In the genomic region with DNA sequence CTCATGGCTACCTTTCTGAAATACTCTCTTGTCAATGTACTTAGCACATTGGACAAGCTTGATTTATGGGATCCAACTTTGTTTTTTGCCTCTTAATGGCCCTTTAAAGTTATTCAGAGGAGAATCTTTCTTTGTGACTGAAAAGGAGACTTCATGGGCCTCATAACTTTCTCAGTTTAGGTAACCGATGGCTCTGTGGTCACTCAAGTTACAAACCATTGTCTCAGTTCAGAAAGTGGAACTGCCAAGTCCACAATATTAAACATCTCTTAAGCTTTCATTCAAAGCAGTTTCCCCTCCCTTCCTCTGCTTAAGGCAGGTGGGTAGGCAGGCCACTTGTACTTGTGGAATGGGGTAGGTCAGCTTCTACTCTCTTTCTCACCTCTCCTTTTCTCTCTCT, we compare ENCODE assay signal across 15 cellular contexts. TPM values are rescaled to one million over a fixed set of nuclear protein-coding genes. Genes with fewer than 3 reads are reported as not detected.
DNase-seq lines count a peak whose midpoint lies in the region; ATAC-seq and TF ChIP-seq lines count a peak whose summit lies in the region.
"Had no signal": no experiment of that assay in that cellular context is flagged by ENCODE, and none has a peak within 500 bp of the region (broad histone marks: within the 10 kb centered on the region; RNA-seq: fewer than 3 reads in every experiment).

No MANE protein-coding gene starts in this region.

- DNase-seq in GM12864 (ENCODE audit: low read depth) (peak; percentile 29), NCI-H446 (lab: John Stamatoyannopoulos, UW) (no peak), DMS153 (lab: John Stamatoyannopoulos, UW) (no peak), ACHN (no peak), Caco-2 (no peak)
- DNase-seq: GOT3, hippocampal formation, mammary epithelial cell, NCI-H226 had no signal

- CTCF ChIA-PET in Caco-2 (lab: Charles Lee) = no interaction called here

- H3K4me3 Mint-ChIP-seq in Caco-2 (ENCODE audit: unreplicated experiment) = no peak overlapping the region
- H3K4me3 Mint-ChIP-seq: activated T-helper 1 cell treated with anti-CD3 and anti-CD28 coated beads, Interleukin-12 subunit alpha, Interleukin-12 subunit beta, Interleukin-2, Interleukin-4 antibody, amounts not matched to agents 30 ng/mL and 10 ng/mL and 1 ng/mL, durations not matched to agents 14 hours and 24 hours and 36 hours; stimulated activated memory B cell treated with anti-CD40 and anti-IgM and Interleukin-4, amounts not matched to agents 10 μg/mL and 1 μg/mL and 100 μg/mL, for 72 hours had no signal

- ATAC-seq in GM19328 (IDR thresholded peaks at IDR 0.05; ENCODE audit: unreplicated experiment) (peak; percentile 79), HG02610 (IDR thresholded peaks at IDR 0.05; ENCODE audit: unreplicated experiment) (peak; percentile 94), HG03196 (IDR thresholded peaks at IDR 0.05; ENCODE audit: unreplicated experiment) (peak; percentile 94)
- ATAC-seq: stimulated activated memory B cell treated with anti-CD40 and anti-IgM and Interleukin-4, amounts not matched to agents 10 μg/mL and 1 μg/mL and 100 μg/mL, for 72 hours had no signal

- H3K9me3 Mint-ChIP-seq in Caco-2 (ENCODE audit: unreplicated experiment) = peaks cover 9% of the 10 kb centered on the region

- BruUV-seq in Caco-2 (replicated peaks; lab: Mats Ljungman, UMichigan) = no TSS peak

- H3K36me3 ChIP-seq in Caco-2 (ENCODE audit: control insufficient read depth, insufficient read depth, low read length) = no peaks in the 10 kb centered on the region
- H3K36me3 ChIP-seq: SJSA1 had no signal

- H3K4me1 Mint-ChIP-seq in Caco-2 (ENCODE audit: low read depth, unreplicated experiment) = peaks cover 6% of the 10 kb centered on the region
- H3K4me1 Mint-ChIP-seq: stimulated activated memory B cell treated with anti-CD40 and anti-IgM and Interleukin-4, amounts not matched to agents 10 μg/mL and 1 μg/mL and 100 μg/mL, for 72 hours had no signal

- TF ChIP-seq CTCF in GM12864 (IDR thresholded peaks at IDR 0.05; ENCODE audit: low read depth, low read length, missing control alignments) (no peak), Caco-2 (IDR thresholded peaks at IDR 0.05; ENCODE audit: insufficient read depth in 1 of 2, low read depth in 1 of 2, low read length in 1 of 2, severe bottlenecking in 1 of 2, unreplicated experiment in 1 of 2) (no peak)

- no peaks in the 10 kb centered on the region for H3K36me3 Mint-ChIP-seq in Caco-2 (ENCODE audit: insufficient read depth, unreplicated experiment)

- H3K27me3 Mint-ChIP-seq in Caco-2 (ENCODE audit: insufficient read depth, unreplicated experiment) = peaks cover 5% of the 10 kb centered on the region

- intact Hi-C loops in Caco-2 (cut with micrococcal nuclease; ENCODE audit: unreplicated experiment) = no loop called here

- no peak overlapping the region for H3K4me3 ChIP-seq in GM12864 (ENCODE audit: low read depth, low read length)
- no peak overlapping the region for H3K4me3 ChIP-seq in Caco-2 (ENCODE audit: low read depth, low read length)
- H3K4me3 ChIP-seq: SJSA1 had no signal

- POLR2A ChIA-PET in Caco-2 (lab: Charles Lee) = no interaction called here

- H3K27me3 ChIP-seq in Caco-2 (replicated peaks; ENCODE audit: control insufficient read depth, insufficient read depth, low read length) = no peaks in the 10 kb centered on the region
- H3K27me3 ChIP-seq: SJSA1 had no signal

- H3K9me3 ChIP-seq in Caco-2 = peaks cover 3% of the 10 kb centered on the region; the same call in 1 of the 2 replicates
- H3K9me3 ChIP-seq: SJSA1 had no signal

- H3K4me1 ChIP-seq in Caco-2 = no peaks in the 10 kb centered on the region
- H3K4me1 ChIP-seq: SJSA1 had no signal

- no peak overlapping the region for H3K27ac Mint-ChIP-seq in Caco-2 (ENCODE audit: unreplicated experiment)
- H3K27ac Mint-ChIP-seq: activated T-helper 1 cell treated with anti-CD3 and anti-CD28 coated beads, Interleukin-12 subunit alpha, Interleukin-12 subunit beta, Interleukin-2, Interleukin-4 antibody, amounts not matched to agents 30 ng/mL and 10 ng/mL and 1 ng/mL, durations not matched to agents 14 hours and 24 hours and 36 hours; stimulated activated memory B cell treated with anti-CD40 and anti-IgM and Interleukin-4, amounts not matched to agents 10 μg/mL and 1 μg/mL and 100 μg/mL, for 72 hours had no signal

- in situ Hi-C loops in ACHN (cut with HindIII; ENCODE audit: low pct_ligation_motif_present, low pct_unique_long_range_greater_than_20kb, low sequenced_read_pairs) = no loop called here

RNA-seq across cellular contexts. Expression of a gene that starts 12.3 kb away (rescaled TPM):
- total RNA-seq in Caco-2 (2022) = 21.5 and 24.5 TPM in 2 replicates
